9 cellular contexts compared by ENCODE assay signal in the genomic region with DNA sequence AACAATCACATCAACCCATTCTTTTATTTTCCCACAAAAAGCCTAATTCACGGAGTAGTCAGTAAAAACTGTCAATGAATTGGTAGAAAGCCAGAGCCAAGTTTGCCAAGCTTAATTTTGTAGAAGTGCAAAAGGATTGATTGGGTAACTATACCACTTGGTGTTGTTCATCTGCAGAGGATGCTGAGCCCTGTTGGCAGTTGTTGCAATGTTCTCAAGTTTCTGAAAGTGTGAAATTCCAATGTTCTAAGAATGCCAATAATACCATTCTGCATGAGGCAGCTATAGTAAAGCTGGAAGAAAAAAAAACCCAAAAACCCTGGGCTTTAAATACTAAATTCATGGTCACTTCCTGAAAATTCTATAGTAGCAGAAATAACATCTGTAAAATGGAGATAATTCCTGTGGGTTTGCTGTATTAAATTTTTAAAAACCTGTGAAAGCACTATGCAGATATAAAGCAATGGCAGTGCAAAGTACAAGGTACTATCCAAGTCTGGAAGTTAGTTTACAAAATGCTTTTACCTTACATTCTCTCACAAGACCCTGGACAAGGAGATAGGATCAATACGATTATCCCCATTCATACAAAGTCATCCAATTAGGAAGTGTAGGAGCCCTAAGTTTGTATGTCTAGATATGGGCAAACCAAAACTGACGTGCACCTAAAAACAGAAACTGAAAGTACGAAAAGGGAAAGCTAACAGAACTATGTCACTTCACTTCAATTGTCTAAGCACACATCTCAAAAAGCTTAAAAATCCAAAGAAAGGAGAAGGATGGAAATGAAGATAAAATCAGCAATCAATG. TPM values are rescaled to one million over a fixed set of nuclear protein-coding genes. Genes with fewer than 3 reads are reported as not detected.
DNase-seq lines count a peak whose midpoint lies in the region; ATAC-seq and TF ChIP-seq lines count a peak whose summit lies in the region.
"Had no signal": no experiment of that assay in that cellular context is flagged by ENCODE, and none has a peak within 500 bp of the region (broad histone marks: within the 10 kb centered on the region; RNA-seq: fewer than 3 reads in every experiment).

No MANE protein-coding gene starts in this region.

- in situ Hi-C loops in mammary epithelial cell (cut with MboI; ENCODE audit: low sequenced_read_pairs in 2 of 2): no loop called here

- H3K27ac ChIP-seq in mammary epithelial cell (ENCODE audit: insufficient read depth, low read depth, low read length): no peak overlapping the region
- no peak overlapping the region for H3K27ac ChIP-seq in neuronal stem cell (replicated peaks; ENCODE audit: low read length)

- H3K9me3 ChIP-seq in mammary epithelial cell (replicated peaks; ENCODE audit: insufficient read depth, low read length): no peaks in the 10 kb centered on the region
- H3K9me3 ChIP-seq in neuronal stem cell (replicated peaks in 1 of 2; ENCODE audit: control insufficient read depth in 2 of 2, insufficient read depth in 1 of 2, low read depth in 1 of 2, low read length in 2 of 2): peaks cover 0 to 3% of the 10 kb centered on the region in 2 donors

- H3K4me2 ChIP-seq in mammary epithelial cell (ENCODE audit: insufficient read depth, low read depth, low read length): peak overlapping the region; percentile 88
- H3K4me2 ChIP-seq in neuronal stem cell (ENCODE audit: insufficient read depth, low read length, poor library complexity, severe bottlenecking): no peak overlapping the region

- no peaks in the 10 kb centered on the region for H3K4me1 Mint-ChIP-seq in type B pancreatic cell (ENCODE audit: unreplicated experiment)

- H3K36me3 ChIP-seq in mammary epithelial cell (ENCODE audit: insufficient read depth, low read length) (no peaks in the 10 kb centered on the region), neuronal stem cell (replicated peaks in 1 of 2; ENCODE audit: control insufficient read depth in 2 of 2, insufficient read depth in 2 of 2, low read length in 2 of 2) (no peaks in the 10 kb centered on the region)

- no peak overlapping the region for H2BK5ac ChIP-seq in neuronal stem cell (ENCODE audit: low read length)

- no peaks in the 10 kb centered on the region for H3K27me3 ChIP-seq in mammary epithelial cell (ENCODE audit: insufficient read depth, low read length)
- no peaks in the 10 kb centered on the region for H3K27me3 ChIP-seq in neuronal stem cell (ENCODE audit: control insufficient read depth in 3 of 3, insufficient read depth in 3 of 3, low read depth in 1 of 3, low read length in 3 of 3)

- no peak overlapping the region for H3K27ac Mint-ChIP-seq in type B pancreatic cell

- H2AK5ac ChIP-seq in neuronal stem cell (ENCODE audit: low read depth, low read length): no peak overlapping the region

- ATAC-seq in GM21423 (IDR thresholded peaks at IDR 0.05; ENCODE audit: unreplicated experiment): peak; percentile 98

- intact Hi-C loops in mammary epithelial cell (cut with micrococcal nuclease) (loop anchor here (10.0 kb wide), 1 partner anchor 144 kb away; no protein-coding TSS in a partner anchor), lower leg skin (cut with DNase I; ENCODE audit: low total_unique reads) (no loop called here)

- dilution Hi-C loops in mammary epithelial cell (cut with HindIII; ENCODE audit: low sequenced_read_pairs): no loop called here

- H4K20me1 ChIP-seq in mammary epithelial cell (ENCODE audit: insufficient read depth, low read length): no peaks in the 10 kb centered on the region

- H3K9me3 Mint-ChIP-seq in type B pancreatic cell: peaks cover 8% of the 10 kb centered on the region

- H3K4me1 ChIP-seq in mammary epithelial cell (ENCODE audit: insufficient read depth, low read length): peaks cover 18% of the 10 kb centered on the region
- peaks cover 0 to 3% of the 10 kb centered on the region in 2 donors for H3K4me1 ChIP-seq in neuronal stem cell (ENCODE audit: control insufficient read depth in 2 of 2, insufficient read depth in 1 of 2, low read depth in 1 of 2, low read length in 2 of 2)

- H4K91ac ChIP-seq in neuronal stem cell (ENCODE audit: low read depth, low read length, poor library complexity): no peak overlapping the region

- no peaks in the 10 kb centered on the region for H3K79me1 ChIP-seq in neuronal stem cell (ENCODE audit: low read depth, low read length)

- no peak overlapping the region for H2BK120ac ChIP-seq in neuronal stem cell (ENCODE audit: low read depth, low read length)

- H3K36me3 Mint-ChIP-seq in type B pancreatic cell: no peaks in the 10 kb centered on the region

- H3K79me2 ChIP-seq in mammary epithelial cell (ENCODE audit: insufficient read depth, low read length): no peaks in the 10 kb centered on the region

- CTCF ChIA-PET in GM10248 (lab: Yijun Ruan, JAX) (no interaction called here), mammary epithelial cell (lab: Charles Lee; ENCODE audit: low non-redundant PET) (interaction anchor here (0.6 kb wide), 2 partner anchors 168 to 361 kb away, joined by 3 to 7 read pairs; no protein-coding TSS in a partner anchor)

- no peak overlapping the region for H3K18ac ChIP-seq in neuronal stem cell (ENCODE audit: low read length)

- H3K27me3 Mint-ChIP-seq in type B pancreatic cell: peaks cover 14% of the 10 kb centered on the region

- TF ChIP-seq CTCF in GM10248 (IDR thresholded peaks at IDR 0.05; ENCODE audit: control extremely low read depth, extremely low read depth, low read depth, missing control alignments): no peak
- TF ChIP-seq CTCF in mammary epithelial cell (conservative IDR thresholded peaks at IDR 0.05 in 1 of 2, IDR thresholded peaks at IDR 0.05 in 1 of 2; ENCODE audit: extremely low read depth in 1 of 2, insufficient read depth in 1 of 2, low read depth in 1 of 2, low read length in 2 of 2): no peak
- no peak for TF ChIP-seq CTCF in lower leg skin (IDR thresholded peaks at IDR 0.05)
- no peak for TF ChIP-seq CTCF in type B pancreatic cell (conservative IDR thresholded peaks at IDR 0.05)

- H3K4me3 Mint-ChIP-seq in type B pancreatic cell: no peak overlapping the region

- H3K14ac ChIP-seq in neuronal stem cell (ENCODE audit: low read length): no peak overlapping the region

- no peak for TF ChIP-seq POLR2A in lower leg skin (IDR thresholded peaks at IDR 0.05)

- peak overlapping the region in 2 of 3 experiments; percentile 48 to 58 for H3K4me3 ChIP-seq in mammary epithelial cell (replicated peaks in 1 of 3; ENCODE audit: insufficient read depth in 1 of 3, low read depth in 2 of 3, low read length in 3 of 3)
- no peak overlapping the region for H3K4me3 ChIP-seq in neuronal stem cell (ENCODE audit: low read length in 2 of 2)
- H3K4me3 ChIP-seq in lower leg skin (ENCODE audit: low read depth, poor library complexity, severe bottlenecking): no peak overlapping the region

- H3K4ac ChIP-seq in neuronal stem cell (ENCODE audit: low read length): no peak overlapping the region

- 6% methylated on average over 4 of the region's 4 CpGs for WGBS in mammary epithelial cell (ENCODE audit: low coverage, missing lambda C conversion rate)
- WGBS in neuronal stem cell (ENCODE audit: extremely low coverage in 2 of 2, insufficient read length in 2 of 2, insufficient replicate concordance in 1 of 2), 2 donors: no CpG with 5 or more reads among the region's 4 CpGs
- WGBS in lower leg skin, 2 donors: 28 to 30% methylated on average over 4 of the region's 4 CpGs

- no peak overlapping the region for H2BK15ac ChIP-seq in neuronal stem cell (ENCODE audit: low read length)

- H3K23ac ChIP-seq in neuronal stem cell (ENCODE audit: low read depth, low read length, poor library complexity): no peak overlapping the region

- no TSS peak for BruUV-seq in mammary epithelial cell (replicated peaks; lab: Mats Ljungman, UMichigan)

- H4K8ac ChIP-seq in neuronal stem cell (ENCODE audit: low read depth, low read length): no peak overlapping the region

- no peak overlapping the region for H2BK12ac ChIP-seq in neuronal stem cell (ENCODE audit: low read length)

- DNase-seq in GM10248 (ENCODE audit: extremely low spot score) (peak; percentile 33), HT1080 (ENCODE audit: low read depth) (peak; percentile 44), mammary epithelial cell (no peak), neuronal stem cell (ENCODE audit: low spot score) (no peak), lower leg skin (ENCODE audit: low spot score in 2 of 2) (no peak), NCI-H748 (lab: John Stamatoyannopoulos, UW; ENCODE audit: unreplicated experiment) (no peak), type B pancreatic cell (ENCODE audit: extremely low spot score, unreplicated experiment) (no peak)

- POLR2A ChIA-PET in GM10248 (lab: Yijun Ruan, JAX): no interaction called here

- peak overlapping the region; percentile 90 for H2AFZ ChIP-seq in mammary epithelial cell (ENCODE audit: low read depth, low read length)
- H2AFZ ChIP-seq in neuronal stem cell (ENCODE audit: low read length): peak overlapping the region; percentile 40

- H3K9ac ChIP-seq in mammary epithelial cell (ENCODE audit: insufficient read depth, low read length) (peak overlapping the region; percentile 40), neuronal stem cell (ENCODE audit: low read depth, low read length, poor library complexity) (no peak overlapping the region)

RNA-seq across cellular contexts. Expression of a gene that starts 6.1 kb away (rescaled TPM):
- not detected in 2 replicates for total RNA-seq in HT1080 (2014; rRNA removed; shearing (Covaris generic))
- polyA plus RNA-seq in HT1080 (2015; cell fraction: cytosol; rRNA removed): not detected in 2 replicates
- not detected in 2 replicates for polyA plus RNA-seq in HT1080 (2015; cell fraction: nucleus; rRNA removed)
- not detected for total RNA-seq in mammary epithelial cell
- not detected for polyA plus RNA-seq in mammary epithelial cell
- polyA minus RNA-seq in mammary epithelial cell: not detected
- polyA plus RNA-seq in neuronal stem cell (2013, experiment 1 of 2): not detected
- not detected for polyA plus RNA-seq in neuronal stem cell (2013, experiment 2 of 2)
- total RNA-seq in lower leg skin: 1 to 10 TPM in 1 of 4 donors, under 1 TPM in 1, not detected in 2; 0.52 to 1.4 TPM
- total RNA-seq in type B pancreatic cell (ENCODE audit: low replicate concordance): 0.99 and 3.0 TPM in 2 replicates
- total RNA-seq: mononuclear cell had no signal

Comparison
In these comparisons a context has a peak if more than half of its experiments do, and no peak if none do; other contexts are left out.
1. DNase-seq: peak in GM10248 (single experiment) and HT1080 (single experiment); none in mammary epithelial cell (single experiment), neuronal stem cell (single experiment), lower leg skin (0 of 2), NCI-H748 (single experiment) and type B pancreatic cell (single experiment).
2. H3K4me3 ChIP-seq: peak in mammary epithelial cell (2 of 3); none in neuronal stem cell (0 of 2) and lower leg skin (single experiment).